ENCODE assay signal across 8 cellular contexts in genomic region chr15:71011503-71012155, GRCh38.
A peak's percentile ranks its signal among the peaks of the same experiment; 100 is the strongest.
DNase-seq lines count a peak whose midpoint lies in the region; ATAC-seq, FAIRE-seq and TF ChIP-seq lines count a peak whose summit lies in the region.

No MANE protein-coding gene starts in this region.

- FAIRE-seq in TTC549 (lab: Jason Lieb, UNC): peak; percentile 82

- peak; percentile 22 for DNase-seq in BJ (ENCODE audit: low read depth)
- DNase-seq in HS-5 (ENCODE audit: low read depth): peak; percentile 31
- DNase-seq in right atrium auricular region (ENCODE audit: low spot score): no peak
- no peak for DNase-seq in tibial artery
- no peak for DNase-seq in stimulated activated CD4-positive, alpha-beta T cell treated with anti-CD3 and anti-CD28 coated beads, Interleukin-2, amount 100 ng/mL, for 24 hours
- DNase-seq in NCI-H1436 (lab: John Stamatoyannopoulos, UW): no peak

- H3K4me1 ChIP-seq in right atrium auricular region: no peaks in the 10 kb centered on the region
- H3K4me1 ChIP-seq in tibial artery: no peaks in the 10 kb centered on the region

- POLR2A ChIA-PET in BJ (lab: Charles Lee): interaction anchor here (0.6 kb wide), 2 partner anchors 291 to 381 kb away, joined by 3 to 4 read pairs; no protein-coding TSS in a partner anchor

- TF ChIP-seq CTCF in BJ (IDR thresholded peaks at IDR 0.05; ENCODE audit: insufficient read depth, low read depth, low read length): peak; percentile 81
- peak; percentile 45 to 81 for TF ChIP-seq CTCF in right atrium auricular region (IDR thresholded peaks at IDR 0.05)
- TF ChIP-seq CTCF in tibial artery (IDR thresholded peaks at IDR 0.05): peak; percentile 80 to 81

- intact Hi-C loops in tibial artery (cut with DNase I; ENCODE audit: low total_unique reads): loop anchor here (10.0 kb wide), 2 partner anchors 103 to 433 kb away; partner anchors contain the start of gene THSD4

- H3K9me3 ChIP-seq in right atrium auricular region (no peaks in the 10 kb centered on the region), tibial artery (no peaks in the 10 kb centered on the region)

- no peaks in the 10 kb centered on the region; the same call in 1 of the 2 replicates for H3K36me3 ChIP-seq in BJ (ENCODE audit: control insufficient read depth, insufficient read depth, low read length)
- peaks cover 10% of the 10 kb centered on the region for H3K36me3 ChIP-seq in right atrium auricular region
- no peaks in the 10 kb centered on the region for H3K36me3 ChIP-seq in tibial artery

- CTCF ChIA-PET in BJ (lab: Yijun Ruan, JAX): interaction anchor here (0.9 to 4.5 kb wide), 18 partner anchors 9 to 432 kb away, joined by 3 to 53 read pairs (median 4); partner anchors contain the start of genes LRRC49 and THSD4

- H3K27me3 ChIP-seq in BJ (ENCODE audit: control insufficient read depth, insufficient read depth, low read length) (no peaks in the 10 kb centered on the region), right atrium auricular region (no peaks in the 10 kb centered on the region), tibial artery (no peaks in the 10 kb centered on the region)

- ATAC-seq in GM19397 (IDR thresholded peaks at IDR 0.05; ENCODE audit: unreplicated experiment): no peak

- no peak overlapping the region for H3K27ac ChIP-seq in right atrium auricular region
- H3K27ac ChIP-seq in tibial artery: no peak overlapping the region

- H3K4me3 ChIP-seq in BJ (ENCODE audit: low read depth, low read length) (no peak overlapping the region), right atrium auricular region (no peak overlapping the region), tibial artery (no peak overlapping the region)

Comparison
In these comparisons a context has a peak if more than half of its experiments do, and no peak if none do; other contexts are left out.
1. DNase-seq: peak in BJ (single experiment) and HS-5 (single experiment); none in right atrium auricular region (single experiment), tibial artery (0 of 2), stimulated activated CD4-positive, alpha-beta T cell treated with anti-CD3 and anti-CD28 coated beads, Interleukin-2, amount 100 ng/mL, for 24 hours (0 of 2) and NCI-H1436 (single experiment).
2. Peak in every context shown above with its lines, with median percentiles within 50 percentile points of each other: CTCF ChIP-seq.